ENCODE assay signal across 15 cellular contexts in genomic region chr4:71608674-71609062, GRCh38.
"Had no signal": no experiment of that assay in that cellular context is flagged by ENCODE, and none has a peak within 500 bp of the region (broad histone marks: within the 10 kb centered on the region; RNA-seq: fewer than 3 reads in every experiment).

No MANE protein-coding gene starts in this region.

- H3K4me1 Mint-ChIP-seq: activated B cell treated with CpG ODN at 0.5 μM for 24 hours; activated CD4-positive, alpha-beta T cell treated with anti-CD3 and anti-CD28 coated beads, Interleukin-2, amount 10 ng/mL, durations not matched to agents 24 days and 14 days; stimulated activated memory B cell treated with anti-CD40 and anti-IgM and Interleukin-4, amounts not matched to agents 10 μg/mL and 1 μg/mL and 100 μg/mL, for 72 hours had no signal

- H3K36me3 Mint-ChIP-seq: mesothelial cell of epicardium; stimulated activated memory B cell treated with anti-CD40 and anti-IgM and Interleukin-4, amounts not matched to agents 10 μg/mL and 1 μg/mL and 100 μg/mL, for 72 hours had no signal

- H3K4me1 ChIP-seq: gastrocnemius medialis, heart right ventricle, tibial nerve had no signal

- ATAC-seq: gastrocnemius medialis; heart right ventricle; left ventricle myocardium superior; stimulated activated memory B cell treated with anti-CD40 and anti-IgM and Interleukin-4, amounts not matched to agents 10 μg/mL and 1 μg/mL and 100 μg/mL, for 72 hours had no signal

- H3K27me3 Mint-ChIP-seq: activated B cell treated with CpG ODN at 0.5 μM for 24 hours; activated CD4-positive, alpha-beta T cell treated with anti-CD3 and anti-CD28 coated beads, Interleukin-2, amount 10 ng/mL, durations not matched to agents 24 days and 14 days had no signal

- H3K4me3 Mint-ChIP-seq: activated B cell treated with CpG ODN at 0.5 μM for 24 hours; activated CD4-positive, alpha-beta T cell treated with anti-CD3 and anti-CD28 coated beads, Interleukin-2, amount 10 ng/mL, durations not matched to agents 24 days and 14 days; mesothelial cell of epicardium; neural crest cell; stimulated activated memory B cell treated with anti-CD40 and anti-IgM and Interleukin-4, amounts not matched to agents 10 μg/mL and 1 μg/mL and 100 μg/mL, for 72 hours; T-helper 1 cell treated with Interleukin-12 subunit alpha and Interleukin-12 subunit beta and Interleukin-4 antibody, amounts not matched to agents 30 μg/mL and 1 μg/mL, for 36 hours had no signal

- H3K36me3 ChIP-seq: gastrocnemius medialis, heart right ventricle, pancreas, tibial nerve had no signal

- DNase-seq: activated B cell treated with CpG ODN at 0.5 μM for 24 hours; activated CD4-positive, alpha-beta T cell treated with anti-CD3 and anti-CD28 coated beads, Interleukin-2, amount 10 ng/mL, durations not matched to agents 24 days and 14 days; activated naive CD4-positive, alpha-beta T cell treated with Interleukin-2 at 50 U/mL for 16 hours; caudate nucleus; effector CD4-positive, alpha-beta T cell; gastrocnemius medialis; heart right ventricle; left ventricle myocardium superior; pancreas had no signal

- H3K9me3 ChIP-seq: gastrocnemius medialis, heart right ventricle, pancreas, tibial nerve had no signal

- H3K4me3 ChIP-seq: coronary artery, gastrocnemius medialis, heart right ventricle, pancreas, tibial nerve had no signal

- H3K27me3 ChIP-seq: gastrocnemius medialis, pancreas, tibial nerve had no signal

- H3K27ac ChIP-seq: coronary artery, gastrocnemius medialis, heart right ventricle, tibial nerve had no signal

- H3K9me3 Mint-ChIP-seq: T-helper 1 cell treated with Interleukin-12 subunit alpha and Interleukin-12 subunit beta and Interleukin-4 antibody, amounts not matched to agents 30 μg/mL and 1 μg/mL, for 36 hours had no signal

- H3K27ac Mint-ChIP-seq: activated B cell treated with CpG ODN at 0.5 μM for 24 hours; activated CD4-positive, alpha-beta T cell treated with anti-CD3 and anti-CD28 coated beads, Interleukin-2, amount 10 ng/mL, durations not matched to agents 24 days and 14 days; mesothelial cell of epicardium; stimulated activated memory B cell treated with anti-CD40 and anti-IgM and Interleukin-4, amounts not matched to agents 10 μg/mL and 1 μg/mL and 100 μg/mL, for 72 hours; T-helper 1 cell treated with Interleukin-12 subunit alpha and Interleukin-12 subunit beta and Interleukin-4 antibody, amounts not matched to agents 30 μg/mL and 1 μg/mL, for 36 hours had no signal
